Comparison of ENCODE assay signal across 1 cellular context in the genomic region with DNA sequence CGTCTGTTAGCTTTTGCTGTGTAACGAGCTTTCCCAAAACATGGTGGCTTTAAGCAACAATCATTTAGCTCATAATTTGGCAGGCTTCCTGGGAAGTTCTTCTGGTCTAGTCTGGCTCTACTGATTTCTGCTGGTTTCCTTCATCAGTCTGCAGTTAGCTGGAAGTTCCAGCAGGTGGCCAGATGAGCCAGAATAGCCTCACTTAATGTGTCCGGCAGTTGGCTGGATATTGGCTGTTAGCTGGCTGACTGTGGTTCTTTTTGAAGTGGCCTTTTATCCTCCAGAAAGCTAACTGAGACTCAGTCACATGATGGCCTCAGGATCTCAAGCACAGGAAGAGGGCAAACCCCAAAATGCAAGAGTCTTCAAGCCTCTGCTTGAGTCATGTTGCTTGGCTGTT.
TF ChIP-seq lines count a peak whose summit lies in the region.

No MANE protein-coding gene starts in this region.

TF ChIP-seq in GM23338, 12 proteins besides CTCF, POLR2A, EP300 and RAD21 (continued from another document):
- TF ChIP-seq, protein P1, sequence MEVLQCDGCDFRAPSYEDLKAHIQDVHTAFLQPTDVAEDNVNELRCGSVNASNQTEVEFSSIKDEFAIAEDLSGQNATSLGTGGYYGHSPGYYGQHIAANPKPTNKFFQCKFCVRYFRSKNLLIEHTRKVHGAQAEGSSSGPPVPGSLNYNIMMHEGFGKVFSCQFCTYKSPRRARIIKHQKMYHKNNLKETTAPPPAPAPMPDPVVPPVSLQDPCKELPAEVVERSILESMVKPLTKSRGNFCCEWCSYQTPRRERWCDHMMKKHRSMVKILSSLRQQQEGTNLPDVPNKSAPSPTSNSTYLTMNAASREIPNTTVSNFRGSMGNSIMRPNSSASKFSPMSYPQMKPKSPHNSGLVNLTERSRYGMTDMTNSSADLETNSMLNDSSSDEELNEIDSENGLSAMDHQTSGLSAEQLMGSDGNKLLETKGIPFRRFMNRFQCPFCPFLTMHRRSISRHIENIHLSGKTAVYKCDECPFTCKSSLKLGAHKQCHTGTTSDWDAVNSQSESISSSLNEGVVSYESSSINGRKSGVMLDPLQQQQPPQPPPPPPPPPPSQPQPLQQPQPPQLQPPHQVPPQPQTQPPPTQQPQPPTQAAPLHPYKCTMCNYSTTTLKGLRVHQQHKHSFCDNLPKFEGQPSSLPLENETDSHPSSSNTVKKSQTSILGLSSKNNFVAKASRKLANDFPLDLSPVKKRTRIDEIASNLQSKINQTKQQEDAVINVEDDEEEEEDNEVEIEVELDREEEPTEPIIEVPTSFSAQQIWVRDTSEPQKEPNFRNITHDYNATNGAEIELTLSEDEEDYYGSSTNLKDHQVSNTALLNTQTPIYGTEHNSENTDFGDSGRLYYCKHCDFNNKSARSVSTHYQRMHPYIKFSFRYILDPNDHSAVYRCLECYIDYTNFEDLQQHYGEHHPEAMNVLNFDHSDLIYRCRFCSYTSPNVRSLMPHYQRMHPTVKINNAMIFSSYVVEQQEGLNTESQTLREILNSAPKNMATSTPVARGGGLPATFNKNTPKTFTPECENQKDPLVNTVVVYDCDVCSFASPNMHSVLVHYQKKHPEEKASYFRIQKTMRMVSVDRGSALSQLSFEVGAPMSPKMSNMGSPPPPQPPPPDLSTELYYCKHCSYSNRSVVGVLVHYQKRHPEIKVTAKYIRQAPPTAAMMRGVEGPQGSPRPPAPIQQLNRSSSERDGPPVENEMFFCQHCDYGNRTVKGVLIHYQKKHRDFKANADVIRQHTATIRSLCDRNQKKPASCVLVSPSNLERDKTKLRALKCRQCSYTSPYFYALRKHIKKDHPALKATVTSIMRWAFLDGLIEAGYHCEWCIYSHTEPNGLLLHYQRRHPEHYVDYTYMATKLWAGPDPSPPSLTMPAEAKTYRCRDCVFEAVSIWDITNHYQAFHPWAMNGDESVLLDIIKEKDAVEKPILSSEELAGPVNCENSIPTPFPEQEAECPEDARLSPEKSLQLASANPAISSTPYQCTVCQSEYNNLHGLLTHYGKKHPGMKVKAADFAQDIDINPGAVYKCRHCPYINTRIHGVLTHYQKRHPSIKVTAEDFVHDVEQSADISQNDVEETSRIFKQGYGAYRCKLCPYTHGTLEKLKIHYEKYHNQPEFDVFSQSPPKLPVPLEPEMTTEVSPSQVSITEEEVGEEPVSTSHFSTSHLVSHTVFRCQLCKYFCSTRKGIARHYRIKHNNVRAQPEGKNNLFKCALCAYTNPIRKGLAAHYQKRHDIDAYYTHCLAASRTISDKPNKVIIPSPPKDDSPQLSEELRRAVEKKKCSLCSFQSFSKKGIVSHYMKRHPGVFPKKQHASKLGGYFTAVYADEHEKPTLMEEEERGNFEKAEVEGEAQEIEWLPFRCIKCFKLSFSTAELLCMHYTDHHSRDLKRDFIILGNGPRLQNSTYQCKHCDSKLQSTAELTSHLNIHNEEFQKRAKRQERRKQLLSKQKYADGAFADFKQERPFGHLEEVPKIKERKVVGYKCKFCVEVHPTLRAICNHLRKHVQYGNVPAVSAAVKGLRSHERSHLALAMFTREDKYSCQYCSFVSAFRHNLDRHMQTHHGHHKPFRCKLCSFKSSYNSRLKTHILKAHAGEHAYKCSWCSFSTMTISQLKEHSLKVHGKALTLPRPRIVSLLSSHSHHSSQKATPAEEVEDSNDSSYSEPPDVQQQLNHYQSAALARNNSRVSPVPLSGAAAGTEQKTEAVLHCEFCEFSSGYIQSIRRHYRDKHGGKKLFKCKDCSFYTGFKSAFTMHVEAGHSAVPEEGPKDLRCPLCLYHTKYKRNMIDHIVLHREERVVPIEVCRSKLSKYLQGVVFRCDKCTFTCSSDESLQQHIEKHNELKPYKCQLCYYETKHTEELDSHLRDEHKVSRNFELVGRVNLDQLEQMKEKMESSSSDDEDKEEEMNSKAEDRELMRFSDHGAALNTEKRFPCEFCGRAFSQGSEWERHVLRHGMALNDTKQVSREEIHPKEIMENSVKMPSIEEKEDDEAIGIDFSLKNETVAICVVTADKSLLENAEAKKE (CRISPR knock-in tag; IDR thresholded peaks at IDR 0.05): no peak
- TF ChIP-seq ZNF114 (CRISPR knock-in tag; IDR thresholded peaks at IDR 0.05): no peak
- TF ChIP-seq, protein P2, sequence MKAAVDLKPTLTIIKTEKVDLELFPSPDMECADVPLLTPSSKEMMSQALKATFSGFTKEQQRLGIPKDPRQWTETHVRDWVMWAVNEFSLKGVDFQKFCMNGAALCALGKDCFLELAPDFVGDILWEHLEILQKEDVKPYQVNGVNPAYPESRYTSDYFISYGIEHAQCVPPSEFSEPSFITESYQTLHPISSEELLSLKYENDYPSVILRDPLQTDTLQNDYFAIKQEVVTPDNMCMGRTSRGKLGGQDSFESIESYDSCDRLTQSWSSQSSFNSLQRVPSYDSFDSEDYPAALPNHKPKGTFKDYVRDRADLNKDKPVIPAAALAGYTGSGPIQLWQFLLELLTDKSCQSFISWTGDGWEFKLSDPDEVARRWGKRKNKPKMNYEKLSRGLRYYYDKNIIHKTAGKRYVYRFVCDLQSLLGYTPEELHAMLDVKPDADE (IDR thresholded peaks at IDR 0.05): no peak
- TF ChIP-seq POLR2AphosphoS5 (IDR thresholded peaks at IDR 0.05; ENCODE audit: low read depth): no peak
- no peak for TF ChIP-seq NANOG (IDR thresholded peaks at IDR 0.05; ENCODE audit: borderline replicate concordance)
- TF ChIP-seq EZH2phosphoT487 (IDR thresholded peaks at IDR 0.05; ENCODE audit: unreplicated experiment): no peak
- no peak for TF ChIP-seq STAT1 (IDR thresholded peaks at IDR 0.05; ENCODE audit: unreplicated experiment)
- TF ChIP-seq EZH2 (IDR thresholded peaks at IDR 0.05; ENCODE audit: low read depth, unreplicated experiment): no peak
